16 cellular contexts compared by ENCODE assay signal in genomic region chr3:185342458-185343169, GRCh38. TPM values are rescaled to one million over a fixed set of nuclear protein-coding genes. Genes with fewer than 3 reads are reported as not detected.
DNase-seq lines count a peak whose midpoint lies in the region; ATAC-seq and TF ChIP-seq lines count a peak whose summit lies in the region.
"Had no signal": no experiment of that assay in that cellular context is flagged by ENCODE, and none has a peak within 500 bp of the region (broad histone marks: within the 10 kb centered on the region; RNA-seq: fewer than 3 reads in every experiment).

No MANE protein-coding gene starts in this region.

- no peak overlapping the region for H3K27ac ChIP-seq in naive thymus-derived CD4-positive, alpha-beta T cell (ENCODE audit: low read depth, low read length)
- H3K27ac ChIP-seq: HL-60, psoas muscle, thyroid gland had no signal

- no peaks in the 10 kb centered on the region for H4K20me1 ChIP-seq in Loucy (ENCODE audit: insufficient read depth, low read length, poor library complexity, severe bottlenecking)

- no peak for DNase-seq in T-helper 2 cell treated with Interferon-gamma antibody and Interleukin-4, amounts not matched to agents 5 μg/mL and 100 μg/mL, for 36 hours (ENCODE audit: low spot score)
- no peak for DNase-seq in T-helper 2 cell
- no peak for DNase-seq in naive thymus-derived CD4-positive, alpha-beta T cell
- DNase-seq in DMS53 treated with DMSO at 0.1 percent for 48 hours (lab: John Stamatoyannopoulos, UW; ENCODE audit: unreplicated experiment) = no peak
- DNase-seq in AG08395 (ENCODE audit: low spot score) = no peak
- DNase-seq: activated CD4-positive, CD25-positive, alpha-beta regulatory T cell treated with anti-CD3 and anti-CD28 coated beads, Interleukin-2, amount 50 U/mL, for 72 hours; COR-L47; immature natural killer cell; Kasumi-1; psoas muscle; thyroid gland had no signal

- H3K27ac Mint-ChIP-seq in T-helper 2 cell treated with Interferon-gamma antibody and Interleukin-4, amounts not matched to agents 5 μg/mL and 100 μg/mL, for 36 hours = peak overlapping the region; percentile 61
- H3K27ac Mint-ChIP-seq in activated T-helper 17 cell treated with anti-CD3 and anti-CD28 coated beads, Interleukin-2, amount 50 U/mL, for 72 hours = no peak overlapping the region
- H3K27ac Mint-ChIP-seq in naive thymus-derived CD4-positive, alpha-beta T cell = peak overlapping the region in 1 of 9 donors; percentile 60
- H3K27ac Mint-ChIP-seq: activated T-helper 2 cell treated with anti-CD3 and anti-CD28 coated beads, Interferon-gamma antibody, Interleukin-2, Interleukin-4, amounts not matched to agents 10 μg/mL and 5 μg/mL and 100 μg/mL, durations not matched to agents 14 hours and 24 hours and 36 hours had no signal

- peak; percentile 31 for ATAC-seq in activated T-helper 17 cell treated with anti-CD3 and anti-CD28 coated beads, Interleukin-2, amount 50 U/mL, for 72 hours (replicated peaks)
- peak; percentile 66 for ATAC-seq in naive thymus-derived CD4-positive, alpha-beta T cell
- no peak for ATAC-seq in GM21390 (IDR thresholded peaks at IDR 0.05; ENCODE audit: unreplicated experiment)
- ATAC-seq: psoas muscle had no signal

- no peaks in the 10 kb centered on the region for H3F3A ChIP-seq in Loucy (ENCODE audit: low read depth)

- POLR2A ChIA-PET in naive thymus-derived CD4-positive, alpha-beta T cell (lab: Charles Lee) = interaction anchor here (0.8 kb wide), 1 partner anchor 12 kb away, joined by 3 read pairs; no protein-coding TSS in a partner anchor

- peaks cover 3% of the 10 kb centered on the region for H3K4me1 ChIP-seq in Loucy (ENCODE audit: insufficient read depth, low read length, poor library complexity, severe bottlenecking)
- no peaks in the 10 kb centered on the region for H3K4me1 ChIP-seq in naive thymus-derived CD4-positive, alpha-beta T cell (ENCODE audit: control insufficient read depth in 2 of 2, insufficient read depth in 2 of 2, low read length in 2 of 2)
- H3K4me1 ChIP-seq: psoas muscle, thyroid gland had no signal

- no peak overlapping the region for H3K9ac ChIP-seq in Loucy (ENCODE audit: low read depth, low read length, poor library complexity, severe bottlenecking)

- no peak overlapping the region for H3K4me2 ChIP-seq in Loucy (ENCODE audit: low read depth, low read length, poor library complexity, severe bottlenecking)

- no peaks in the 10 kb centered on the region for H3K9me3 ChIP-seq in Loucy (ENCODE audit: insufficient read depth, low read depth, low read length)
- H3K9me3 ChIP-seq in naive thymus-derived CD4-positive, alpha-beta T cell (ENCODE audit: control insufficient read depth in 2 of 3, low read length in 3 of 3) = no peaks in the 10 kb centered on the region
- H3K9me3 ChIP-seq: psoas muscle, thyroid gland had no signal

- H3K4me1 Mint-ChIP-seq in T-helper 2 cell treated with Interferon-gamma antibody and Interleukin-4, amounts not matched to agents 5 μg/mL and 100 μg/mL, for 36 hours (ENCODE audit: low read depth) = peaks cover 17% of the 10 kb centered on the region
- H3K4me1 Mint-ChIP-seq in activated T-helper 17 cell treated with anti-CD3 and anti-CD28 coated beads, Interleukin-2, amount 50 U/mL, for 72 hours = peaks cover 8% of the 10 kb centered on the region
- peaks cover 0 to 19% (median 0%) of the 10 kb centered on the region in 7 donors for H3K4me1 Mint-ChIP-seq in naive thymus-derived CD4-positive, alpha-beta T cell

- H2AFZ ChIP-seq in Loucy (ENCODE audit: low read length) = peak overlapping the region; percentile 38; the same call in 1 of the 2 replicates

- no peaks in the 10 kb centered on the region for H3K36me3 Mint-ChIP-seq in T-helper 2 cell treated with Interferon-gamma antibody and Interleukin-4, amounts not matched to agents 5 μg/mL and 100 μg/mL, for 36 hours (ENCODE audit: low read depth)
- no peaks in the 10 kb centered on the region for H3K36me3 Mint-ChIP-seq in activated T-helper 17 cell treated with anti-CD3 and anti-CD28 coated beads, Interleukin-2, amount 50 U/mL, for 72 hours (ENCODE audit: low read depth)
- H3K36me3 Mint-ChIP-seq in naive thymus-derived CD4-positive, alpha-beta T cell = no peaks in the 10 kb centered on the region

- H3K9me3 Mint-ChIP-seq in T-helper 2 cell treated with Interferon-gamma antibody and Interleukin-4, amounts not matched to agents 5 μg/mL and 100 μg/mL, for 36 hours = no peaks in the 10 kb centered on the region
- H3K9me3 Mint-ChIP-seq in activated T-helper 17 cell treated with anti-CD3 and anti-CD28 coated beads, Interleukin-2, amount 50 U/mL, for 72 hours = no peaks in the 10 kb centered on the region
- no peaks in the 10 kb centered on the region for H3K9me3 Mint-ChIP-seq in naive thymus-derived CD4-positive, alpha-beta T cell
- H3K9me3 Mint-ChIP-seq: activated T-helper 2 cell treated with anti-CD3 and anti-CD28 coated beads, Interferon-gamma antibody, Interleukin-2, Interleukin-4, amounts not matched to agents 10 μg/mL and 5 μg/mL and 100 μg/mL, durations not matched to agents 14 hours and 24 hours and 36 hours; immature natural killer cell had no signal

- CTCF ChIA-PET in naive thymus-derived CD4-positive, alpha-beta T cell (lab: Charles Lee) = no interaction called here

- no peak for TF ChIP-seq CTCF in Loucy (conservative IDR thresholded peaks at IDR 0.05; ENCODE audit: low read length)

- H3K36me3 ChIP-seq in Loucy (ENCODE audit: insufficient read depth, low read length) = no peaks in the 10 kb centered on the region
- no peaks in the 10 kb centered on the region for H3K36me3 ChIP-seq in naive thymus-derived CD4-positive, alpha-beta T cell (ENCODE audit: control insufficient read depth in 2 of 3, insufficient read depth in 3 of 3, low read length in 3 of 3)
- H3K36me3 ChIP-seq: thyroid gland had no signal

- no peak overlapping the region for H3K4me3 ChIP-seq in Loucy (ENCODE audit: low read length, poor library complexity, severe bottlenecking)
- H3K4me3 ChIP-seq in naive thymus-derived CD4-positive, alpha-beta T cell (ENCODE audit: low read length) = no peak overlapping the region
- H3K4me3 ChIP-seq: psoas muscle, thyroid gland had no signal

- H3K9me2 ChIP-seq in Loucy (replicated peaks; ENCODE audit: low read depth, low read length) = no peaks in the 10 kb centered on the region

- intact Hi-C loops in naive thymus-derived CD4-positive, alpha-beta T cell (cut with micrococcal nuclease) = no loop called here

- no peaks in the 10 kb centered on the region for H3K79me2 ChIP-seq in Loucy (ENCODE audit: insufficient read depth, low read length)

- H3K27me3 ChIP-seq in Loucy (ENCODE audit: insufficient read depth, low read length, poor library complexity, severe bottlenecking) = no peaks in the 10 kb centered on the region
- no peaks in the 10 kb centered on the region for H3K27me3 ChIP-seq in naive thymus-derived CD4-positive, alpha-beta T cell (ENCODE audit: control insufficient read depth in 2 of 2, insufficient read depth in 2 of 2, low read length in 2 of 2)
- H3K27me3 ChIP-seq: thyroid gland had no signal

- peak overlapping the region; percentile 55 for H3K4me3 Mint-ChIP-seq in T-helper 2 cell treated with Interferon-gamma antibody and Interleukin-4, amounts not matched to agents 5 μg/mL and 100 μg/mL, for 36 hours
- no peak overlapping the region for H3K4me3 Mint-ChIP-seq in activated T-helper 17 cell treated with anti-CD3 and anti-CD28 coated beads, Interleukin-2, amount 50 U/mL, for 72 hours
- peak overlapping the region in 1 of 10 donors; percentile 59 for H3K4me3 Mint-ChIP-seq in naive thymus-derived CD4-positive, alpha-beta T cell

- peaks cover 3% of the 10 kb centered on the region for H3K27me3 Mint-ChIP-seq in T-helper 2 cell treated with Interferon-gamma antibody and Interleukin-4, amounts not matched to agents 5 μg/mL and 100 μg/mL, for 36 hours (ENCODE audit: low read depth)
- no peaks in the 10 kb centered on the region for H3K27me3 Mint-ChIP-seq in activated T-helper 17 cell treated with anti-CD3 and anti-CD28 coated beads, Interleukin-2, amount 50 U/mL, for 72 hours
- H3K27me3 Mint-ChIP-seq in naive thymus-derived CD4-positive, alpha-beta T cell = peaks cover 0 to 7% (median 0%) of the 10 kb centered on the region in 5 donors

RNA-seq across cellular contexts. Expression of gene MAP3K13, which starts 20.3 kb away (rescaled TPM):
- total RNA-seq in activated T-helper 17 cell treated with anti-CD3 and anti-CD28 coated beads, Interleukin-2, amount 50 U/mL, for 72 hours = 10 to 100 TPM; 17.9 to 22.2 TPM
- total RNA-seq in naive thymus-derived CD4-positive, alpha-beta T cell = 1 to 10 TPM; 6.2 to 9.7 (median 7.8) TPM
- 10 to 100 TPM; 40.1 to 53.8 TPM for polyA plus RNA-seq in naive thymus-derived CD4-positive, alpha-beta T cell
